ENCODE assay signal across 19 cellular contexts in the genomic region with DNA sequence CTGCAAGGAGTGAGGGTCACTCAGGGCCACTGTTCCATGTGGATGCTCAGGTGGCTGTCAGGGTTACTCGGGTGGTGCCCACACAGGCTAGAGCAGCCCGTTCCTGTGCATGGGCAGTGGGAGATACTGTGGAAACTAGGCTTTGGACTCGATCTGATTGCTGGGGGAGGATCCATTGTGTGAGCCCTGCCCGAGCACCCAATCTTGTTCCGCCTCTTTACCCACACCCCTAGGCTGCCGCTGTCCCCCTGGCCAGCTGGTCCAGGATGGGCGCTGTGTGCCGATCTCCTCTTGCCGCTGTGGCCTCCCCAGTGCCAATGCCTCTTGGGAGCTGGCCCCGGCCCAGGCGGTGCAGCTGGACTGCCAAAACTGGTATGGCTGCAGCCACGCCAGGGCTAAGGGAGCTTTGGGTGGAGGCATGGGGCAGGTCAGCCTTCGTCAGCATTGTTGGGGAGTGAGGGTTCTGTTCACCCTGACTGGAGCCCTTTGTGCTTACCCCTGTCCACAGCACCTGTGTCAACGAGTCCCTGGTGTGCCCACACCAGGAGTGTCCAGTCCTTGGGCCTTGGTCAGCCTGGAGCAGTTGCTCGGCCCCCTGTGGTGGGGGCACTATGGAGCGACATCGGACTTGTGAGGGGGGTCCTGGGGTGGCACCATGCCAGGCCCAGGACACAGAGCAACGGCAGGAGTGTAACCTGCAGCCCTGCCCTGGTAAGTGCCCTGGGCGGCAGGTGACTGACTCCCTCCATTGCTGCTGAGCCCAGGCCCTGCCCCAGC.
"Had no signal": no experiment of that assay in that cellular context is flagged by ENCODE, and none has a peak within 500 bp of the region (broad histone marks: within the 10 kb centered on the region; RNA-seq: fewer than 3 reads in every experiment).

No MANE protein-coding gene starts in this region.

- H3K4me1 ChIP-seq: ascending aorta, foreskin keratinocyte, upper lobe of left lung had no signal

- H3K4me3 Mint-ChIP-seq: activated CD4-positive, alpha-beta T cell treated with anti-CD3 and anti-CD28 coated beads for 36 hours; activated CD8-positive, alpha-beta T cell treated with anti-CD3 and anti-CD28 coated beads for 36 hours; activated naive CD8-positive, alpha-beta T cell treated with anti-CD3 and anti-CD28 coated beads for 36 hours; activated T-cell treated with anti-CD3 and anti-CD28 coated beads, Interleukin-2, amount 50 U/mL, for 72 hours; naive B cell had no signal

- H3K36me3 Mint-ChIP-seq: activated naive CD8-positive, alpha-beta T cell treated with anti-CD3 and anti-CD28 coated beads for 36 hours; naive B cell had no signal

- DNase-seq: activated CD4-positive, alpha-beta T cell treated with anti-CD3 and anti-CD28 coated beads for 36 hours; activated CD8-positive, alpha-beta memory T cell treated with anti-CD3 and anti-CD28 coated beads, Interleukin-2, amount 50 U/mL, for 4 hours; activated CD8-positive, alpha-beta T cell treated with anti-CD3 and anti-CD28 coated beads for 36 hours; activated gamma-delta T cell treated with Interleukin-2 at 50 U/mL for 16 hours; activated naive CD8-positive, alpha-beta T cell treated with anti-CD3 and anti-CD28 coated beads for 36 hours; activated T-cell treated with anti-CD3 and anti-CD28 coated beads, Interleukin-2, amount 50 U/mL, for 72 hours; foreskin keratinocyte; naive B cell; stimulated activated CD4-positive, alpha-beta T cell treated with anti-CD3 and anti-CD28 coated beads, Interleukin-12 subunit alpha, Interleukin-12 subunit beta, amount 100 ng/mL, for 4 hours; stimulated activated CD4-positive, alpha-beta T cell treated with anti-CD3 and anti-CD28 coated beads, Interleukin-2, amount 100 ng/mL, for 48 hours; stimulated activated naive CD8-positive, alpha-beta T cell treated with anti-CD3 and anti-CD28 coated beads, Interleukin-15, Interleukin-2, amounts not matched to agents 100 U/mL and 50 U/mL, for 24 hours; T-helper 1 cell had no signal

- H3K27me3 Mint-ChIP-seq: activated CD4-positive, alpha-beta T cell treated with anti-CD3 and anti-CD28 coated beads for 36 hours; activated CD8-positive, alpha-beta T cell treated with anti-CD3 and anti-CD28 coated beads for 36 hours; activated naive CD8-positive, alpha-beta T cell treated with anti-CD3 and anti-CD28 coated beads for 36 hours; progenitor cell of endocrine pancreas had no signal

- ATAC-seq: activated CD4-positive, alpha-beta T cell treated with anti-CD3 and anti-CD28 coated beads for 36 hours; activated T-cell treated with anti-CD3 and anti-CD28 coated beads, Interleukin-2, amount 50 U/mL, for 72 hours; foreskin keratinocyte; left lobe of liver; sciatic nerve; stimulated activated naive CD8-positive, alpha-beta T cell treated with anti-CD3 and anti-CD28 coated beads, Interleukin-15, Interleukin-2, amounts not matched to agents 100 U/mL and 50 U/mL, for 24 hours had no signal

- H3K27ac Mint-ChIP-seq: activated CD4-positive, alpha-beta T cell treated with anti-CD3 and anti-CD28 coated beads for 36 hours; activated CD8-positive, alpha-beta T cell treated with anti-CD3 and anti-CD28 coated beads for 36 hours; activated naive CD8-positive, alpha-beta T cell treated with anti-CD3 and anti-CD28 coated beads for 36 hours; activated T-cell treated with anti-CD3 and anti-CD28 coated beads, Interleukin-2, amount 50 U/mL, for 72 hours; naive B cell; progenitor cell of endocrine pancreas had no signal

- H3K36me3 ChIP-seq: ascending aorta, upper lobe of left lung had no signal

- H3K4me3 ChIP-seq: ascending aorta, upper lobe of left lung had no signal

- H3K9me3 ChIP-seq: ascending aorta, upper lobe of left lung had no signal

- H3K9me3 Mint-ChIP-seq: activated CD8-positive, alpha-beta T cell treated with anti-CD3 and anti-CD28 coated beads for 36 hours; activated naive CD8-positive, alpha-beta T cell treated with anti-CD3 and anti-CD28 coated beads for 36 hours; activated T-cell treated with anti-CD3 and anti-CD28 coated beads, Interleukin-2, amount 50 U/mL, for 72 hours; naive B cell had no signal

- H3K27me3 ChIP-seq: ascending aorta, upper lobe of left lung had no signal

- H3K4me1 Mint-ChIP-seq: activated CD4-positive, alpha-beta T cell treated with anti-CD3 and anti-CD28 coated beads for 36 hours had no signal

- FAIRE-seq: colon had no signal

- H3K27ac ChIP-seq: ascending aorta, foreskin keratinocyte, upper lobe of left lung, VCaP had no signal
